In the genomic region with DNA sequence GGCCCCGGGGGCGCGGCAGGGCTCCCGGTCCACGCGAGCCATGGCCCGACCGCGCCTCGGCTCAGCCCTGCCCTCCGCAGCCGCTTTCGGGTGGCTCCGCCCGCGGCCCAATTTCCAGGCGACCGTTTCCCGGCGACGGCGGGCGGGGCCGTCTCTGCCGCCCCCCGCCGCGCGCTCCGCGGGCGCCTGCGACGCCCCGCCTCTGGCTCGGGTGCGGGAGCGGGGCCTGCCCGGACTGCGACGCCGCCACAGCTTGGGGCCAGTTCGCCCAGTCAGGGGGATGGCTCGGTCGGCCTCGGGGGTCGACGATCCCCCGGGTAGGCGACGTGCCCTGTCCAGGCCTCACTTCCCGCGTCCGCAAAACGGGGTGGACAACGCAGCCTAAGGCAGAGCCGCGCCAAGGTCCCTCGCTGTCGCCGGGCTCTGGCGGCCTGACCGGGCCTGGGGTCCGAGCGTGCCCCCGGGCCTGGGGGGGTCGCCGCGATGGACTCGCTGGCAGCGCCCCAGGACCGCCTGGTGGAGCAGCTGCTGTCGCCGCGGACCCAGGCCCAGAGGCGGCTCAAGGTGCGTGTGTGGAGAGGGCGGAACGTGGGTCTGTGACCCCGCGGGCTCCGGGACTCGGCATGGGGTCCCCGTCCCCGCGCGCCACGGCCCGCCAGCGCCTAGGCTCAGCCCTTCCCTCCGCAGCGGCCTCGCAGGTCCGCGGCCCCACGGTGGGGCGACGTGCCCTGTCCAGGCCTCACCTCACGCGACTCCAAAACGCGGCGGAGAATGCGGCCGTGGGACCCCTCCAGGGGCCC, we compare ENCODE assay signal across 8 cellular contexts. TPM values are rescaled to one million over a fixed set of nuclear protein-coding genes. Genes with fewer than 3 reads are reported as not detected.
A peak's percentile ranks its signal among the peaks of the same experiment; 100 is the strongest.
DNase-seq lines count a peak whose midpoint lies in the region; ATAC-seq and TF ChIP-seq lines count a peak whose summit lies in the region.

No MANE protein-coding gene starts in this region.

- peak; percentile 34 for ATAC-seq in activated CD8-positive, alpha-beta T cell treated with anti-CD3 and anti-CD28 coated beads for 36 hours
- no peak for ATAC-seq in activated CD8-positive, alpha-beta T cell treated with anti-CD3 and anti-CD28 coated beads, Interleukin-2, amount 10 ng/mL, durations not matched to agents 7 days and 5 days
- ATAC-seq in activated B cell treated with CpG ODN at 0.5 μM for 24 hours (ENCODE audit: low read depth) (peak; percentile 32), GM21423 (IDR thresholded peaks at IDR 0.05; ENCODE audit: unreplicated experiment) (no peak)

- no peaks in the 10 kb centered on the region for H3K36me3 Mint-ChIP-seq in activated CD8-positive, alpha-beta T cell treated with anti-CD3 and anti-CD28 coated beads for 36 hours (ENCODE audit: low read depth)
- H3K36me3 Mint-ChIP-seq in activated CD8-positive, alpha-beta T cell treated with anti-CD3 and anti-CD28 coated beads, Interleukin-2, amount 10 ng/mL, durations not matched to agents 7 days and 5 days (ENCODE audit: low read depth): no peaks in the 10 kb centered on the region
- H3K36me3 Mint-ChIP-seq in activated B cell treated with CpG ODN at 0.5 μM for 24 hours (ENCODE audit: low read depth): no peaks in the 10 kb centered on the region

- no peak overlapping the region for H3K4me3 Mint-ChIP-seq in activated CD8-positive, alpha-beta T cell treated with anti-CD3 and anti-CD28 coated beads for 36 hours
- H3K4me3 Mint-ChIP-seq in activated CD8-positive, alpha-beta T cell treated with anti-CD3 and anti-CD28 coated beads, Interleukin-2, amount 10 ng/mL, durations not matched to agents 7 days and 5 days: no peak overlapping the region
- H3K4me3 Mint-ChIP-seq in activated B cell treated with CpG ODN at 0.5 μM for 24 hours: peak overlapping the region; percentile 48

- DNase-seq in activated CD8-positive, alpha-beta T cell treated with anti-CD3 and anti-CD28 coated beads for 36 hours: no peak
- DNase-seq in activated CD8-positive, alpha-beta T cell treated with anti-CD3 and anti-CD28 coated beads, Interleukin-2, amount 10 ng/mL, durations not matched to agents 7 days and 5 days: no peak
- DNase-seq in activated B cell treated with CpG ODN at 0.5 μM for 24 hours (no peak), cerebellar cortex (ENCODE audit: low spot score) (no peak), activated gamma-delta T cell treated with Interleukin-2 at 50 U/mL for 16 hours (no peak)

- peaks cover 97% of the 10 kb centered on the region for H3K27me3 ChIP-seq in iPS-20b (ENCODE audit: insufficient read depth, low read length)

- POLR2A ChIA-PET in activated CD8-positive, alpha-beta T cell treated with anti-CD3 and anti-CD28 coated beads for 36 hours (lab: Charles Lee): no interaction called here
- POLR2A ChIA-PET in activated CD8-positive, alpha-beta T cell treated with anti-CD3 and anti-CD28 coated beads, Interleukin-2, amount 10 ng/mL, durations not matched to agents 7 days and 5 days (lab: Charles Lee): no interaction called here
- POLR2A ChIA-PET in activated B cell treated with CpG ODN at 0.5 μM for 24 hours (lab: Charles Lee): no interaction called here

- no peaks in the 10 kb centered on the region for H3K9me3 Mint-ChIP-seq in activated CD8-positive, alpha-beta T cell treated with anti-CD3 and anti-CD28 coated beads for 36 hours
- H3K9me3 Mint-ChIP-seq in activated CD8-positive, alpha-beta T cell treated with anti-CD3 and anti-CD28 coated beads, Interleukin-2, amount 10 ng/mL, durations not matched to agents 7 days and 5 days (ENCODE audit: insufficient read depth): no peaks in the 10 kb centered on the region
- H3K9me3 Mint-ChIP-seq in activated B cell treated with CpG ODN at 0.5 μM for 24 hours: no peaks in the 10 kb centered on the region

- no peak overlapping the region for H3K27ac ChIP-seq in iPS-20b (ENCODE audit: low read length)
- peak overlapping the region; percentile 87 for H3K27ac ChIP-seq in temporal lobe (ENCODE audit: low read depth, low read length)

- intact Hi-C loops in activated CD8-positive, alpha-beta T cell treated with anti-CD3 and anti-CD28 coated beads for 36 hours (cut with micrococcal nuclease): no loop called here
- intact Hi-C loops in activated B cell treated with CpG ODN at 0.5 μM for 24 hours (cut with micrococcal nuclease): loop anchor here (1.0 to 5.0 kb wide), 2 partner anchors 241 to 574 kb away; partner anchors contain the start of genes CDC45, ESS2 and UFD1

- H3K27me3 Mint-ChIP-seq in activated CD8-positive, alpha-beta T cell treated with anti-CD3 and anti-CD28 coated beads for 36 hours: peaks cover 27% of the 10 kb centered on the region
- peaks cover 37% of the 10 kb centered on the region for H3K27me3 Mint-ChIP-seq in activated CD8-positive, alpha-beta T cell treated with anti-CD3 and anti-CD28 coated beads, Interleukin-2, amount 10 ng/mL, durations not matched to agents 7 days and 5 days (ENCODE audit: low read depth)
- peaks cover 43% of the 10 kb centered on the region for H3K27me3 Mint-ChIP-seq in activated B cell treated with CpG ODN at 0.5 μM for 24 hours

- peaks cover 9% of the 10 kb centered on the region for H3K4me1 Mint-ChIP-seq in activated CD8-positive, alpha-beta T cell treated with anti-CD3 and anti-CD28 coated beads for 36 hours (ENCODE audit: low read depth)
- H3K4me1 Mint-ChIP-seq in activated CD8-positive, alpha-beta T cell treated with anti-CD3 and anti-CD28 coated beads, Interleukin-2, amount 10 ng/mL, durations not matched to agents 7 days and 5 days (ENCODE audit: low read depth): peaks cover 8% of the 10 kb centered on the region
- peaks cover 15% of the 10 kb centered on the region for H3K4me1 Mint-ChIP-seq in activated B cell treated with CpG ODN at 0.5 μM for 24 hours

- no peaks in the 10 kb centered on the region for H3K36me3 ChIP-seq in iPS-20b (ENCODE audit: insufficient read depth, low read depth, low read length)

- TF ChIP-seq CTCF in activated CD8-positive, alpha-beta T cell treated with anti-CD3 and anti-CD28 coated beads for 36 hours (IDR thresholded peaks at IDR 0.05): peak; percentile 58
- no peak for TF ChIP-seq CTCF in activated B cell treated with CpG ODN at 0.5 μM for 24 hours (IDR thresholded peaks at IDR 0.05)

- no peaks in the 10 kb centered on the region for H3K9me3 ChIP-seq in iPS-20b (ENCODE audit: insufficient read depth, low read depth, low read length)

- no peaks in the 10 kb centered on the region for H3K4me1 ChIP-seq in iPS-20b (ENCODE audit: insufficient read depth, low read length)

- CTCF ChIA-PET in activated CD8-positive, alpha-beta T cell treated with anti-CD3 and anti-CD28 coated beads for 36 hours (lab: Charles Lee): interaction anchor here (3.1 kb wide), 1 partner anchor 12 kb away, joined by 20 read pairs; no protein-coding TSS in a partner anchor
- CTCF ChIA-PET in activated CD8-positive, alpha-beta T cell treated with anti-CD3 and anti-CD28 coated beads, Interleukin-2, amount 10 ng/mL, durations not matched to agents 7 days and 5 days (lab: Charles Lee): no interaction called here
- CTCF ChIA-PET in activated B cell treated with CpG ODN at 0.5 μM for 24 hours (lab: Charles Lee): no interaction called here

- no peak overlapping the region for H3K9ac ChIP-seq in iPS-20b (ENCODE audit: low read depth, low read length)

- H3K27ac Mint-ChIP-seq in activated CD8-positive, alpha-beta T cell treated with anti-CD3 and anti-CD28 coated beads for 36 hours: no peak overlapping the region
- no peak overlapping the region for H3K27ac Mint-ChIP-seq in activated CD8-positive, alpha-beta T cell treated with anti-CD3 and anti-CD28 coated beads, Interleukin-2, amount 10 ng/mL, durations not matched to agents 7 days and 5 days
- H3K27ac Mint-ChIP-seq in activated B cell treated with CpG ODN at 0.5 μM for 24 hours: no peak overlapping the region

- H3K4me3 ChIP-seq in iPS-20b (ENCODE audit: low read length): peak overlapping the region; percentile 50; the same call in 1 of the 2 replicates

RNA-seq across cellular contexts. Expression of gene SEPTIN5, which starts 4.2 kb away (rescaled TPM):
- 1 to 10 TPM; 1.3 to 1.5 TPM for total RNA-seq in activated CD8-positive, alpha-beta T cell treated with anti-CD3 and anti-CD28 coated beads for 36 hours
- under 1 TPM in 1 of 2 experiments, not detected in 1; 0.53 TPM for total RNA-seq in activated CD8-positive, alpha-beta T cell treated with anti-CD3 and anti-CD28 coated beads, Interleukin-2, amount 10 ng/mL, durations not matched to agents 7 days and 5 days
- total RNA-seq in activated B cell treated with CpG ODN at 0.5 μM for 24 hours (not detected in 2 replicates), temporal lobe (235 TPM)

RNA-seq across cellular contexts. Expression of gene GP1BB, which starts 4.9 kb away (rescaled TPM):
- not detected for total RNA-seq in activated CD8-positive, alpha-beta T cell treated with anti-CD3 and anti-CD28 coated beads for 36 hours
- not detected for total RNA-seq in activated CD8-positive, alpha-beta T cell treated with anti-CD3 and anti-CD28 coated beads, Interleukin-2, amount 10 ng/mL, durations not matched to agents 7 days and 5 days
- total RNA-seq in activated B cell treated with CpG ODN at 0.5 μM for 24 hours (not detected in 2 replicates), temporal lobe (24.8 TPM)

RNA-seq across cellular contexts. Expression of gene TBX1, which starts 42.1 kb away (rescaled TPM):
- not detected for total RNA-seq in activated CD8-positive, alpha-beta T cell treated with anti-CD3 and anti-CD28 coated beads for 36 hours
- total RNA-seq in activated CD8-positive, alpha-beta T cell treated with anti-CD3 and anti-CD28 coated beads, Interleukin-2, amount 10 ng/mL, durations not matched to agents 7 days and 5 days: 1 to 10 TPM; 1.2 to 1.5 TPM
- total RNA-seq in activated B cell treated with CpG ODN at 0.5 μM for 24 hours (not detected in 2 replicates), temporal lobe (not detected)

Comparison
In these comparisons a context has a peak if more than half of its experiments do, and no peak if none do; other contexts are left out.
1. ATAC-seq: peak in activated CD8-positive, alpha-beta T cell treated with anti-CD3 and anti-CD28 coated beads for 36 hours (single experiment) and activated B cell treated with CpG ODN at 0.5 μM for 24 hours (single experiment); none in activated CD8-positive, alpha-beta T cell treated with anti-CD3 and anti-CD28 coated beads, Interleukin-2, amount 10 ng/mL, durations not matched to agents 7 days and 5 days (single experiment) and GM21423 (single experiment).
2. RNA of gene SEPTIN5, which starts 4.2 kb away (total RNA-seq): 235 TPM in temporal lobe (single experiment); 1.3 to 1.5 TPM in activated CD8-positive, alpha-beta T cell treated with anti-CD3 and anti-CD28 coated beads for 36 hours, 0.53 TPM in activated CD8-positive, alpha-beta T cell treated with anti-CD3 and anti-CD28 coated beads, Interleukin-2, amount 10 ng/mL, durations not matched to agents 7 days and 5 days and not detected in activated B cell treated with CpG ODN at 0.5 μM for 24 hours; every median in the first group is over 10 times any median in the second.
3. RNA of gene GP1BB, which starts 4.9 kb away (total RNA-seq): 24.8 TPM in temporal lobe (single experiment); not detected in activated CD8-positive, alpha-beta T cell treated with anti-CD3 and anti-CD28 coated beads for 36 hours, not detected in activated CD8-positive, alpha-beta T cell treated with anti-CD3 and anti-CD28 coated beads, Interleukin-2, amount 10 ng/mL, durations not matched to agents 7 days and 5 days and not detected in activated B cell treated with CpG ODN at 0.5 μM for 24 hours; every median in the first group is over 10 times any median in the second.